In the genomic region with DNA sequence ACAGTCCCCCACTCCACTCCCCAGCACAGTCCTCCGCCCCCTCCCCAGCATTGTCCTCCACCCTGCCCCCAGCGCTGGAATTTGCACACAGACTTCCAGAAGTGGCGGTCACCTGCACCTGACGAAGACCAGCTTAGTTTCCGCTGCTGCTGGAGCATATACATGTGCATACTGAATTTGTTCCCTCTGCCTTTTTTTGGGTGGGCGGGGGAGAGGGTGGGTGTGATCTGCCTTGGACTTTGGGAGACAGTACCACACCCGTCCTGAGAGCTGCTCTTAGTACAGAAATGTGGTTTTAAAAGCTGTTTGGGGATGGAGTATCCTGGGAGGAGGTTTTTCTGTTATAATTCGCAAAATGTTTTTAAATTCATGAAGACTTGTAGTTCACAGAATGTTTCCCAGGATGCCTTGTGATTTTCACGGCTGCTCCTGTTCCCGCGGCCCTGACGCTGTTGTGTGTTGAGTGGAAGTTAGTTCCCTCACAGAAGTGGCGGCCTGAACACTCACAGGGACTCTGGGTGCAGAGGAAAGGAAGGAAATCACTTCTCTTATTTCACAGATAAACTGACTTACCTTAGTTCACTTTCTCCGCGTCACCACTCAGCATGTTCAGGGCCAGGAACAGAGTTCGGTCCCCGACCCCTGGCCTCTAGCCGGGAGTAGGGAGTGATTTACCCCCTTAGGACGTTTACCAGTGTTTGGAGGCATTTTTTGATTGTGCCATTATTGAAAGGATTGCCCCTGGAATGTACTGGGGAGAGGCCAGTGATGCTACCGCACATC, we compare ENCODE assay signal across 23 cellular contexts. TPM values are rescaled to one million over a fixed set of nuclear protein-coding genes. Genes with fewer than 3 reads are reported as not detected.
DNase-seq lines count a peak whose midpoint lies in the region; ATAC-seq and TF ChIP-seq lines count a peak whose summit lies in the region.
"Had no signal": no experiment of that assay in that cellular context is flagged by ENCODE, and none has a peak within 500 bp of the region (broad histone marks: within the 10 kb centered on the region; RNA-seq: fewer than 3 reads in every experiment).

No MANE protein-coding gene starts in this region.

- H3K27me3 Mint-ChIP-seq in activated T-cell treated with anti-CD3 and anti-CD28 coated beads, Interleukin-2, amount 50 U/mL, for 4 hours (ENCODE audit: low read depth), result no peaks in the 10 kb centered on the region
- H3K27me3 Mint-ChIP-seq: activated CD4-positive, alpha-beta memory T cell treated with anti-CD3 and anti-CD28 coated beads, Interleukin-2, amount 10 ng/mL, durations not matched to agents 7 days and 5 days; activated naive CD8-positive, alpha-beta T cell; memory B cell; naive thymus-derived CD8-positive, alpha-beta T cell; T-helper 17 cell had no signal

- H2BK120ac ChIP-seq in mesenchymal stem cell (ENCODE audit: low read depth, low read length), result no peak overlapping the region

- peaks cover 21% of the 10 kb centered on the region for H3K79me1 ChIP-seq in mesenchymal stem cell (replicated peaks; ENCODE audit: low read length, poor library complexity, severe bottlenecking)

- no peak overlapping the region for H4K8ac ChIP-seq in mesenchymal stem cell (ENCODE audit: low read length)

- peak overlapping the region; percentile 6 to 26 for H3K27ac ChIP-seq in right atrium auricular region
- no peak overlapping the region for H3K27ac ChIP-seq in left ventricle myocardium inferior (replicated peaks)
- peak overlapping the region; percentile 74 for H3K27ac ChIP-seq in SJSA1
- H3K27ac ChIP-seq in mesenchymal stem cell (ENCODE audit: low read length, poor library complexity, severe bottlenecking), result no peak overlapping the region
- H3K27ac ChIP-seq: prostate gland had no signal

- H3K14ac ChIP-seq in mesenchymal stem cell (ENCODE audit: low read length in 2 of 2), result peak overlapping the region in 1 of 2 experiments; percentile 51

- peak overlapping the region in 1 of 2 experiments; percentile 61 for H3K18ac ChIP-seq in mesenchymal stem cell (ENCODE audit: low read depth in 1 of 2, low read length in 2 of 2)

- H3K9me3 ChIP-seq in right atrium auricular region (no peaks in the 10 kb centered on the region), left ventricle myocardium inferior (replicated peaks) (no peaks in the 10 kb centered on the region), SJSA1 (replicated peaks) (no peaks in the 10 kb centered on the region), mesenchymal stem cell (ENCODE audit: control insufficient read depth, low read length) (no peaks in the 10 kb centered on the region)
- H3K9me3 ChIP-seq: prostate gland had no signal

- H3K4me3 ChIP-seq in right atrium auricular region (no peak overlapping the region), left ventricle myocardium inferior (no peak overlapping the region), SJSA1 (no peak overlapping the region), mesenchymal stem cell (ENCODE audit: insufficient read depth in 1 of 2, low read depth in 1 of 2, low read length in 2 of 2) (no peak overlapping the region)
- H3K4me3 ChIP-seq: prostate gland, smooth muscle cell had no signal

- H3K36me3 Mint-ChIP-seq in activated T-cell treated with anti-CD3 and anti-CD28 coated beads, Interleukin-2, amount 50 U/mL, for 4 hours (ENCODE audit: insufficient read depth), result peaks cover 36% of the 10 kb centered on the region

- no peak overlapping the region for H3K4ac ChIP-seq in mesenchymal stem cell (ENCODE audit: low read depth in 1 of 2, low read length in 2 of 2)

- H3K36me3 ChIP-seq in right atrium auricular region (no peaks in the 10 kb centered on the region), left ventricle myocardium inferior (peaks cover 14% of the 10 kb centered on the region), SJSA1 (peaks cover 74% of the 10 kb centered on the region), mesenchymal stem cell (ENCODE audit: control insufficient read depth in 1 of 2, insufficient read depth in 2 of 2, low read depth in 1 of 2, low read length in 2 of 2) (peaks cover 3 to 27% of the 10 kb centered on the region in 2 experiments)
- H3K36me3 ChIP-seq: prostate gland had no signal

- H3K27me3 ChIP-seq in right atrium auricular region, result no peaks in the 10 kb centered on the region
- H3K27me3 ChIP-seq in left ventricle myocardium inferior (ENCODE audit: low read depth), result no peaks in the 10 kb centered on the region
- no peaks in the 10 kb centered on the region for H3K27me3 ChIP-seq in SJSA1 (replicated peaks)
- H3K27me3 ChIP-seq in mesenchymal stem cell (ENCODE audit: control insufficient read depth in 1 of 2, insufficient read depth in 1 of 2, low read length in 2 of 2), result no peaks in the 10 kb centered on the region

- H3K9ac ChIP-seq in mesenchymal stem cell (ENCODE audit: low read length), result no peak overlapping the region

- no peak overlapping the region for H3K4me2 ChIP-seq in mesenchymal stem cell (ENCODE audit: low read length, poor library complexity, severe bottlenecking)
- H3K4me2 ChIP-seq: smooth muscle cell had no signal

- peak overlapping the region; percentile 79 for H2AK5ac ChIP-seq in mesenchymal stem cell (ENCODE audit: low read length, severe bottlenecking)

- intact Hi-C loops in left ventricle myocardium inferior (cut with micrococcal nuclease), result no loop called here

- DNase-seq in right atrium auricular region (ENCODE audit: low spot score) (no peak), left ventricle myocardium inferior (no peak), SJSA1 (ENCODE audit: low read depth in 1 of 2, low spot score in 2 of 2) (peak in 1 of 2 experiments; percentile 34), mesenchymal stem cell (no peak), GF-D8 (lab: John Stamatoyannopoulos, UW) (no peak)
- no peak for DNase-seq in activated T-cell treated with anti-CD3 and anti-CD28 coated beads, Interleukin-2, amount 50 U/mL, for 4 hours
- DNase-seq: activated CD4-positive, alpha-beta memory T cell treated with anti-CD3 and anti-CD28 coated beads, Interleukin-2, amount 10 ng/mL, durations not matched to agents 7 days and 5 days; activated T-cell treated with anti-CD3 and anti-CD28 coated beads, Interleukin-2, amount 50 U/mL, for 72 hours; cortex of kidney; foreskin fibroblast; hippocampal formation; naive thymus-derived CD8-positive, alpha-beta T cell; NCI-H1436; NCI-H2171 treated with DMSO at 0.1 percent for 48 hours; NCI-H526 treated with DMSO at 0.1 percent for 48 hours; SHP77 treated with DMSO at 0.1 percent for 48 hours; stimulated activated CD4-positive, alpha-beta T cell treated with anti-CD3 and anti-CD28 coated beads, Interleukin-4, amount 100 ng/mL, for 1 hour; T-helper 17 cell had no signal

- H3K4me1 Mint-ChIP-seq in activated T-cell treated with anti-CD3 and anti-CD28 coated beads, Interleukin-2, amount 50 U/mL, for 4 hours (ENCODE audit: low read depth), result peaks cover 23% of the 10 kb centered on the region
- H3K4me1 Mint-ChIP-seq: memory B cell had no signal

- H3K4me3 Mint-ChIP-seq in activated T-cell treated with anti-CD3 and anti-CD28 coated beads, Interleukin-2, amount 50 U/mL, for 4 hours, result no peak overlapping the region
- H3K4me3 Mint-ChIP-seq: activated CD4-positive, alpha-beta memory T cell treated with anti-CD3 and anti-CD28 coated beads, Interleukin-2, amount 10 ng/mL, durations not matched to agents 7 days and 5 days; activated naive CD8-positive, alpha-beta T cell; activated T-cell treated with anti-CD3 and anti-CD28 coated beads, Interleukin-2, amount 50 U/mL, for 72 hours; memory B cell; naive thymus-derived CD8-positive, alpha-beta T cell; T-helper 17 cell had no signal

- TF ChIP-seq CTCF in right atrium auricular region (IDR thresholded peaks at IDR 0.05) (no peak), left ventricle myocardium inferior (IDR thresholded peaks at IDR 0.05; ENCODE audit: borderline replicate concordance) (no peak)

- H3K4me1 ChIP-seq in right atrium auricular region, result peaks cover 0 to 19% of the 10 kb centered on the region in 2 donors
- H3K4me1 ChIP-seq in left ventricle myocardium inferior, result peaks cover 16% of the 10 kb centered on the region
- peaks cover 43% of the 10 kb centered on the region for H3K4me1 ChIP-seq in SJSA1 (replicated peaks)
- peaks cover 27% of the 10 kb centered on the region for H3K4me1 ChIP-seq in mesenchymal stem cell (ENCODE audit: control insufficient read depth, insufficient read depth, low read depth, low read length)
- H3K4me1 ChIP-seq: prostate gland had no signal

- no peak overlapping the region for H2AFZ ChIP-seq in mesenchymal stem cell (ENCODE audit: low read depth, low read length)

- no peak overlapping the region for H4K91ac ChIP-seq in mesenchymal stem cell (ENCODE audit: low read length)

- H3K9me3 Mint-ChIP-seq in activated T-cell treated with anti-CD3 and anti-CD28 coated beads, Interleukin-2, amount 50 U/mL, for 4 hours, result no peaks in the 10 kb centered on the region
- H3K9me3 Mint-ChIP-seq: activated CD4-positive, alpha-beta memory T cell treated with anti-CD3 and anti-CD28 coated beads, Interleukin-2, amount 10 ng/mL, durations not matched to agents 7 days and 5 days; activated T-cell treated with anti-CD3 and anti-CD28 coated beads, Interleukin-2, amount 50 U/mL, for 72 hours; memory B cell; naive thymus-derived CD8-positive, alpha-beta T cell had no signal

- H3K23ac ChIP-seq in mesenchymal stem cell (ENCODE audit: low read length in 2 of 2), result no peak overlapping the region

- no peak for ATAC-seq in HG03025 (IDR thresholded peaks at IDR 0.05; ENCODE audit: low FRiP score, unreplicated experiment)
- ATAC-seq in activated T-cell treated with anti-CD3 and anti-CD28 coated beads, Interleukin-2, amount 50 U/mL, for 4 hours, result no peak
- ATAC-seq: activated T-cell treated with anti-CD3 and anti-CD28 coated beads, Interleukin-2, amount 50 U/mL, for 72 hours; naive thymus-derived CD8-positive, alpha-beta T cell; T-helper 17 cell had no signal

- H2BK15ac ChIP-seq in mesenchymal stem cell (ENCODE audit: low read depth, poor library complexity, severe bottlenecking), result no peak overlapping the region

- 88% methylated on average over 19 of the region's 20 CpGs for WGBS in mesenchymal stem cell

- no peak overlapping the region for H2BK5ac ChIP-seq in mesenchymal stem cell (ENCODE audit: low read depth, low read length, poor library complexity, severe bottlenecking)

- peak overlapping the region in 1 of 2 experiments; percentile 34 for H2BK12ac ChIP-seq in mesenchymal stem cell (ENCODE audit: low read length in 2 of 2)

RNA-seq across cellular contexts. Expression of a gene that starts 18.6 kb away (rescaled TPM):
- total RNA-seq in right atrium auricular region, result 100 to 1,000 TPM in 1 of 2 donors, 10 to 100 TPM in 1; 55.2 to 119 TPM
- 206 TPM for total RNA-seq in left ventricle myocardium inferior
- 515 and 604 TPM in 2 replicates for total RNA-seq in SJSA1 (2014; rRNA removed; shearing (Covaris generic))
- 57.2 TPM for polyA plus RNA-seq in mesenchymal stem cell (2013, experiment 1 of 2)
- 54.3 TPM for polyA plus RNA-seq in mesenchymal stem cell (2013, experiment 2 of 2)
- total RNA-seq in activated T-cell treated with anti-CD3 and anti-CD28 coated beads, Interleukin-2, amount 50 U/mL, for 4 hours, result 100 to 1,000 TPM; 239 to 271 (median 253) TPM

Comparison
In these comparisons a context has a peak if more than half of its experiments do, and no peak if none do; other contexts are left out.
1. H3K27ac ChIP-seq: peak in right atrium auricular region (2 of 2) and SJSA1 (single experiment); none in left ventricle myocardium inferior (single experiment) and mesenchymal stem cell (single experiment).